1 cellular context compared by ENCODE assay signal in the genomic region with DNA sequence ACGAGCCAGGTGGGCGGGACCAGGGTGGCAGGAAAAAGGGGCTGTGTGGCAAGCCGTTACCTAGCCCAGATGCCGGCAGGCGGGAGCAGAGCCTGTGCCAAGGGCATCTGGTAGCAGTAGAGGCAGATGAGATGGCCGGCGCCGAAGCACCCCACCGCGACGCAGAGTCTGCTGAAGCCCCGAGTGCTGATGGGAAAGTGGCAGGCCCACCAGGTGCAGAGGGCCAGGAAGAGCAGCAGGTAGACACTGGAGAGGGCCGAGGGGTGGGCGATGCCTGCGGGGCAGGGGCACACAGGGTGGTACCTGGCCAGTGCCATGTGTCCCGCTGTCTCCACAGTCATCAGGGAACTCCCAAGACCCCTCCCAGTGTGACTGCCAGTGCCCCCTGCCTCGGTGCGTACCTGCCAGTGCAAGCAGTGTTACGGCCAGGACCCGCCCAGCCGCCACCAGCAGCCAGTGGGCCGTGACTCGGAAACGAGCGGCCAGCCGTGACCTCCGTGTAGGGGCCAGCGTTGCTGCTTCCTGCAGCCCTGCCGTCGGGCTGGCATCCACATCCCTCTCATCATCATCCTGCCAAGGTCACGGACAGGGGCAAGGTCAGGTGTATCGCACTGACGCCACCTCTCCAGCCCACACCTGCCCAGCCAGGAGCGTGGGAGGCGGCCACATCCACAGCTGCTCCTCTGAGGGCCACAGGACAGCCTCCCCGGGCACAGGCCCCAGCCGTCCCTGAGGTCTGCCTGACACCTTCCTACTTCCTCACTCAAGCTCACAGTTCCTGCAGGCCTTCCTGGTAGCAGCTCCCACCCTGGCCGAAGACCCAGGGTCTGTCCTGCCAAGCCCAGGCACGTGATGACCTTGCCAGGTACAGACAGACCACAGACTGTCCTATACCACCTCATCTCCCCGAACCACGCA.
A peak's percentile ranks its signal among the peaks of the same experiment; 100 is the strongest.
TF ChIP-seq lines count a peak whose summit lies in the region.

No MANE protein-coding gene starts in this region.

TF ChIP-seq in HepG2, 621 proteins besides CTCF, POLR2A, EP300 and RAD21 (continued from another document):
- TF ChIP-seq, protein P1, sequence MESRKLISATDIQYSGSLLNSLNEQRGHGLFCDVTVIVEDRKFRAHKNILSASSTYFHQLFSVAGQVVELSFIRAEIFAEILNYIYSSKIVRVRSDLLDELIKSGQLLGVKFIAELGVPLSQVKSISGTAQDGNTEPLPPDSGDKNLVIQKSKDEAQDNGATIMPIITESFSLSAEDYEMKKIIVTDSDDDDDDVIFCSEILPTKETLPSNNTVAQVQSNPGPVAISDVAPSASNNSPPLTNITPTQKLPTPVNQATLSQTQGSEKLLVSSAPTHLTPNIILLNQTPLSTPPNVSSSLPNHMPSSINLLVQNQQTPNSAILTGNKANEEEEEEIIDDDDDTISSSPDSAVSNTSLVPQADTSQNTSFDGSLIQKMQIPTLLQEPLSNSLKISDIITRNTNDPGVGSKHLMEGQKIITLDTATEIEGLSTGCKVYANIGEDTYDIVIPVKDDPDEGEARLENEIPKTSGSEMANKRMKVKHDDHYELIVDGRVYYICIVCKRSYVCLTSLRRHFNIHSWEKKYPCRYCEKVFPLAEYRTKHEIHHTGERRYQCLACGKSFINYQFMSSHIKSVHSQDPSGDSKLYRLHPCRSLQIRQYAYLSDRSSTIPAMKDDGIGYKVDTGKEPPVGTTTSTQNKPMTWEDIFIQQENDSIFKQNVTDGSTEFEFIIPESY (CRISPR knock-in tag; IDR thresholded peaks at IDR 0.05), result peak; percentile 39; the same call in 1 of the 2 replicates
- TF ChIP-seq, protein P2, sequence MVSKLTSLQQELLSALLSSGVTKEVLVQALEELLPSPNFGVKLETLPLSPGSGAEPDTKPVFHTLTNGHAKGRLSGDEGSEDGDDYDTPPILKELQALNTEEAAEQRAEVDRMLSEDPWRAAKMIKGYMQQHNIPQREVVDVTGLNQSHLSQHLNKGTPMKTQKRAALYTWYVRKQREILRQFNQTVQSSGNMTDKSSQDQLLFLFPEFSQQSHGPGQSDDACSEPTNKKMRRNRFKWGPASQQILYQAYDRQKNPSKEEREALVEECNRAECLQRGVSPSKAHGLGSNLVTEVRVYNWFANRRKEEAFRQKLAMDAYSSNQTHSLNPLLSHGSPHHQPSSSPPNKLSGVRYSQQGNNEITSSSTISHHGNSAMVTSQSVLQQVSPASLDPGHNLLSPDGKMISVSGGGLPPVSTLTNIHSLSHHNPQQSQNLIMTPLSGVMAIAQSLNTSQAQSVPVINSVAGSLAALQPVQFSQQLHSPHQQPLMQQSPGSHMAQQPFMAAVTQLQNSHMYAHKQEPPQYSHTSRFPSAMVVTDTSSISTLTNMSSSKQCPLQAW (CRISPR knock-in tag; IDR thresholded peaks at IDR 0.05), result no peak
- TF ChIP-seq ZNF460 (CRISPR knock-in tag; IDR thresholded peaks at IDR 0.05; ENCODE audit: borderline replicate concordance), result no peak
TF ChIP-seq in HepG2: peak in this region for 4.
